19 cellular contexts compared by ENCODE assay signal in the genomic region with DNA sequence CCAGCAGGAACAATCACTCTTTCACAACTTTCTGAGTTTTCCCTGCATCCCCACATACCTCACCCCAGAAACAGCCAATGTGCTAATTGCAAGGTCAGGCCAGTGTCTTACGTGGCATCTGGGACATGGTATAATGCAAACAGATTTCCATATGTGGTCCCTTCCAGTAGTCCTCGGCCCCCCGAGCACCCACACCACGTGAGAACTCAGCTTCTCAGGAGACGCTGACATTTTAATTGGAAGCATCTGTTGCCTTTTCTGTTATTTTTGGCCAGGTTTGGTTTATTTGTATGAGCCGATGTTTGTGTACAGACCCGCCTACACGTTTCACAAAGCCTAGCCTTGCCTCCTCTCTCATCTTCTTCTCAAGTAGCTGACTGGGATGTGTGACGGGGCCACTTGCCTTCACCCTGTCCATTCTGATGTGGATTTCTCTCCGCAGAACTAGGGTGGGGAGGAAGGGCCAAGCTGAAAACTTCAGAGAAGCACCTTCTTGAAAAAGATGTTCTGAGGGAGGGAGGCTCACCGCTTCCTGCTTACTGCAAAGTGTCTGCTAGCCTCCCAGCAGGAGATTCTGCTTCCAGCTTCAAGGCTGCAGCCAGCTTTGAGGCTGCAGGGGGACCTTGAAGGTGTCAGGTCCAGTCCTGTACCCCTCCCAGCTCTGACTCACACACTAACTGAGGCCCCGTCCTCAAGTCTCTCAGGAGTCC.
DNase-seq lines count a peak whose midpoint lies in the region; ATAC-seq, FAIRE-seq and TF ChIP-seq lines count a peak whose summit lies in the region.
"Had no signal": no experiment of that assay in that cellular context is flagged by ENCODE, and none has a peak within 500 bp of the region (broad histone marks: within the 10 kb centered on the region; RNA-seq: fewer than 3 reads in every experiment).

No MANE protein-coding gene starts in this region.

- peak; percentile 63 for ATAC-seq in Right ventricle myocardium superior (ENCODE audit: poor library complexity)
- peak; percentile 52 to 53 for ATAC-seq in right cardiac atrium
- ATAC-seq in GM19328 (IDR thresholded peaks at IDR 0.05; ENCODE audit: unreplicated experiment) = no peak
- no peak for ATAC-seq in GM19324 (IDR thresholded peaks at IDR 0.05; ENCODE audit: low FRiP score, unreplicated experiment)
- ATAC-seq: activated T-cell treated with anti-CD3 and anti-CD28 coated beads, Interleukin-2, amount 50 U/mL, for 72 hours; lower lobe of right lung had no signal

- no peak for TF ChIP-seq CTCF in right atrium auricular region (IDR thresholded peaks at IDR 0.05)

- FAIRE-seq in urothelium cell line (lab: Jason Lieb, UNC) = no peak
- FAIRE-seq: RCC 7860 had no signal

- WGBS in right cardiac atrium = 51% methylated on average over 12 of the region's 12 CpGs

- H3K4me1 ChIP-seq in right atrium auricular region = peaks cover 0 to 9% of the 10 kb centered on the region in 2 donors
- H3K4me1 ChIP-seq in right cardiac atrium (ENCODE audit: control insufficient read depth, insufficient read depth, low read length) = no peaks in the 10 kb centered on the region
- H3K4me1 ChIP-seq: lower lobe of right lung had no signal

- no peak overlapping the region for H3K27ac ChIP-seq in right atrium auricular region
- no peak overlapping the region for H3K27ac ChIP-seq in right cardiac atrium (ENCODE audit: low read length)
- H3K27ac ChIP-seq: HL-60, lower lobe of right lung had no signal

- DNase-seq in Right ventricle myocardium superior (no peak), right atrium auricular region (ENCODE audit: low spot score) (no peak), dedifferentiated amniotic fluid mesenchymal stem cell (ENCODE audit: extremely low spot score) (peak; percentile 49), right cardiac atrium (peak in 2 of 3 donors; percentile 16 to 50), NCI-H1048 (lab: John Stamatoyannopoulos, UW) (no peak), urothelium cell line (ENCODE audit: low spot score) (no peak)
- DNase-seq: activated T-cell treated with anti-CD3 and anti-CD28 coated beads, Interleukin-2, amount 50 U/mL, for 72 hours; DMS153; erythroblast; HFFc6; immature natural killer cell; lower lobe of right lung; MG63; NCI-H146; NCI-H345 had no signal

- H3K9me3 ChIP-seq in right atrium auricular region = no peaks in the 10 kb centered on the region
- no peaks in the 10 kb centered on the region for H3K9me3 ChIP-seq in right cardiac atrium (ENCODE audit: control insufficient read depth, low read length)
- H3K9me3 ChIP-seq: lower lobe of right lung, MG63 had no signal

- no peak overlapping the region for H3K4me3 ChIP-seq in right atrium auricular region
- no peak overlapping the region for H3K4me3 ChIP-seq in right cardiac atrium (ENCODE audit: low read length)
- H3K4me3 ChIP-seq: lower lobe of right lung, MG63 had no signal

- H3K36me3 ChIP-seq in right atrium auricular region = no peaks in the 10 kb centered on the region
- H3K36me3 ChIP-seq: lower lobe of right lung, MG63 had no signal

- intact Hi-C loops in Right ventricle myocardium superior (cut with DNase I) (no loop called here), right cardiac atrium (cut with DNase I) (no loop called here)

- H3K27me3 ChIP-seq in right atrium auricular region = no peaks in the 10 kb centered on the region
- H3K27me3 ChIP-seq in right cardiac atrium (ENCODE audit: control insufficient read depth, insufficient read depth) = no peaks in the 10 kb centered on the region
- H3K27me3 ChIP-seq: MG63 had no signal

Comparison
In these comparisons a context has a peak if more than half of its experiments do, and no peak if none do; other contexts are left out.
1. DNase-seq: peak in dedifferentiated amniotic fluid mesenchymal stem cell (single experiment) and right cardiac atrium (2 of 3); none in Right ventricle myocardium superior (single experiment), right atrium auricular region (single experiment), NCI-H1048 (single experiment) and urothelium cell line (single experiment).
2. ATAC-seq: peak in Right ventricle myocardium superior (single experiment) and right cardiac atrium (2 of 2); none in GM19328 (single experiment) and GM19324 (single experiment).